Comparison of ENCODE assay signal across 8 cellular contexts in the genomic region with DNA sequence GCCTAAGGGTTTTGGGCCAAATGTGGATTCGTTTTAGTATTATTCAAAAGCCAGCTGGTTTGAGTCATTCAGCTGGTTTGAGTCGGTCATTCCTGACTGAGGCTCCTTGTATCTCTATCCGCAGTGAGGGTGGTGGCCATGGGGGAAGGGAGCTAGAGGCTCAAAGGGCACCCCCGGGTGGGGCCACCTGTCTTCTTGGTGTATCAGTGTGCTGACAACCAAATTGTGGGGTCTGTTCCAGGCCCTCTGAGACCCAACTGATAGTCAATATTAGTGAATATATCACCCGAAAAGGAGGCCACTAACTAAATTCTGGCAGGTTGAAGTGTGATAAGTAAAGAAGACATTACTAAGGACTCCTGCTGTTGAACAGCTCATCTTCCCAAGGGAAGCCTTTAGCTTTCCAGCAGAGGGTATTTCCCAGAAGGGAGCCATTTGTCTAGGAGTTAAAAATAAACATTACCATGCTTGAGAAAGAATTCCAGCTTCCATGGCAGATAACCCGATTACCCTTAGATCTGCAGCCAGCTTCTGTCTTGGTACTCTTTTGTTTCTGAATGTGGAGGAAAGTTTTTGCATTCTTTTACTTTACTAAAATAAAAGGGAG. TPM values are rescaled to one million over a fixed set of nuclear protein-coding genes. Genes with fewer than 3 reads are reported as not detected.
DNase-seq lines count a peak whose midpoint lies in the region; ATAC-seq and FAIRE-seq lines count a peak whose summit lies in the region.

No MANE protein-coding gene starts in this region.

- H3K36me3 ChIP-seq in ectodermal cell (ENCODE audit: control insufficient read depth, insufficient read depth, low read length) = peaks cover 8% of the 10 kb centered on the region

- H3K4me3 ChIP-seq in ectodermal cell (ENCODE audit: insufficient read depth, low read depth, low read length) = peak overlapping the region; percentile 11

- no peaks in the 10 kb centered on the region for H3K27me3 ChIP-seq in ectodermal cell (ENCODE audit: control insufficient read depth, insufficient read depth, low read length, poor library complexity, severe bottlenecking)

- H3K27ac ChIP-seq in ectodermal cell (ENCODE audit: insufficient read depth, low read depth, low read length, poor library complexity, severe bottlenecking) = peak overlapping the region; percentile 93

- DNase-seq in DMS53 treated with DMSO at 0.1 percent for 48 hours (lab: John Stamatoyannopoulos, UW; ENCODE audit: unreplicated experiment) = peak; percentile 21
- peak; percentile 11 for DNase-seq in NCI-H2171 (lab: John Stamatoyannopoulos, UW)
- peak; percentile 17 for DNase-seq in non-pigmented ciliary epithelial cell (ENCODE audit: low read depth)
- no peak for DNase-seq in SIG-M5 treated with dmso at 0.1 percent for 504 hours (lab: John Stamatoyannopoulos, UW; ENCODE audit: unreplicated experiment)
- no peak for DNase-seq in GM19239 (ENCODE audit: insufficient read length, low spot score)

- H3K9me3 ChIP-seq in ectodermal cell (ENCODE audit: control insufficient read depth, low read length) = no peaks in the 10 kb centered on the region

- WGBS in ectodermal cell, 2 experiments = 2 to 5% methylated on average over 6 of the region's 6 CpGs

- ATAC-seq in HG02642 (IDR thresholded peaks at IDR 0.05; ENCODE audit: poor library complexity, unreplicated experiment) (no peak), HG03097 (IDR thresholded peaks at IDR 0.05; ENCODE audit: low FRiP score, unreplicated experiment) (no peak)

- no peak for FAIRE-seq in GM19239 (lab: Jason Lieb, UNC)

- H3K4me1 ChIP-seq in ectodermal cell (ENCODE audit: control insufficient read depth, insufficient read depth, low read length) = peaks cover 36% of the 10 kb centered on the region

RNA-seq across cellular contexts. Expression of gene DDX50, which starts 29.9 kb away (rescaled TPM):
- polyA plus RNA-seq in ectodermal cell (2013, experiment 1 of 4) = 78.8 TPM
- 74.7 TPM for polyA plus RNA-seq in ectodermal cell (2013, experiment 2 of 4)
- polyA plus RNA-seq in ectodermal cell (2013, experiment 3 of 4) = 62.5 TPM
- 64.2 TPM for polyA plus RNA-seq in ectodermal cell (2013, experiment 4 of 4)

RNA-seq across cellular contexts. Expression of gene STOX1, which starts 43.9 kb away (rescaled TPM):
- polyA plus RNA-seq in ectodermal cell (2013, experiment 1 of 4) = 36.7 TPM
- polyA plus RNA-seq in ectodermal cell (2013, experiment 2 of 4) = 44.1 TPM
- polyA plus RNA-seq in ectodermal cell (2013, experiment 3 of 4) = 28.0 TPM
- polyA plus RNA-seq in ectodermal cell (2013, experiment 4 of 4) = 42.0 TPM

Comparison
In these comparisons a context has a peak if more than half of its experiments do, and no peak if none do; other contexts are left out.
1. DNase-seq: peak in DMS53 treated with DMSO at 0.1 percent for 48 hours (single experiment), NCI-H2171 (single experiment) and non-pigmented ciliary epithelial cell (single experiment); none in SIG-M5 treated with dmso at 0.1 percent for 504 hours (single experiment) and GM19239 (single experiment).